Comparison of ENCODE assay signal across 20 cellular contexts in genomic region chr3:122989856-122990575, GRCh38. TPM values are rescaled to one million over a fixed set of nuclear protein-coding genes. Genes with fewer than 3 reads are reported as not detected.
"Had no signal": no experiment of that assay in that cellular context is flagged by ENCODE, and none has a peak within 500 bp of the region (broad histone marks: within the 10 kb centered on the region; RNA-seq: fewer than 3 reads in every experiment).

No MANE protein-coding gene starts in this region.

- H3K4me1 ChIP-seq: colonic mucosa, lower lobe of right lung, thyroid gland had no signal

- H3K27ac ChIP-seq: brain microvascular endothelial cell, colonic mucosa, lower lobe of right lung, sigmoid colon, thyroid gland had no signal

- DNase-seq: activated B cell treated with CpG ODN at 0.5 μM for 24 hours; activated CD4-positive, alpha-beta memory T cell treated with anti-CD3 and anti-CD28 coated beads, Interleukin-2, amount 10 ng/mL, durations not matched to agents 7 days and 5 days; activated CD4-positive, alpha-beta T cell treated with anti-CD3 and anti-CD28 coated beads for 4 hours; activated CD8-positive, alpha-beta memory T cell treated with anti-CD3 and anti-CD28 coated beads, Interleukin-2, amount 10 ng/mL, durations not matched to agents 7 days and 5 days; activated naive CD4-positive, alpha-beta T cell treated with Interleukin-2 at 50 U/mL for 16 hours; anterior cingulate cortex; brain microvascular endothelial cell; colonic mucosa; endodermal cell; foreskin melanocyte; glutamatergic neuron; hippocampal formation; islet precursor cell; lower lobe of right lung; nucleus accumbens; sigmoid colon; stimulated activated naive CD4-positive, alpha-beta T cell; thyroid gland had no signal

- H3K36me3 ChIP-seq: brain microvascular endothelial cell, colonic mucosa, lower lobe of right lung, sigmoid colon, thyroid gland had no signal

- H3K4me3 ChIP-seq: colonic mucosa, lower lobe of right lung, sigmoid colon, thyroid gland had no signal

- H3K27me3 ChIP-seq: colonic mucosa, thyroid gland had no signal

- ATAC-seq: activated CD8-positive, alpha-beta memory T cell treated with anti-CD3 and anti-CD28 coated beads, Interleukin-2, amount 10 ng/mL, durations not matched to agents 7 days and 5 days; lower lobe of right lung; natural killer cell treated with Interleukin-12 subunit alpha and Interleukin-12 subunit beta and Interleukin-15 and Interleukin-18, amount 100 ng/mL, for 72 hours had no signal

RNA-seq across cellular contexts. Expression of gene SEMA5B, which starts 37.5 kb away (rescaled TPM):
- polyA plus RNA-seq: fibroblast of lung had no signal
